Comparison of ENCODE assay signal across 19 cellular contexts in genomic region chr11:7968686-7969085, GRCh38. TPM values are rescaled to one million over a fixed set of nuclear protein-coding genes. Genes with fewer than 3 reads are reported as not detected.
DNase-seq lines count a peak whose midpoint lies in the region; ATAC-seq, FAIRE-seq and TF ChIP-seq lines count a peak whose summit lies in the region.
"Had no signal": no experiment of that assay in that cellular context is flagged by ENCODE, and none has a peak within 500 bp of the region (broad histone marks: within the 10 kb centered on the region; RNA-seq: fewer than 3 reads in every experiment).

No MANE protein-coding gene starts in this region.

- no peak for FAIRE-seq in HTR-8/SVneo (lab: Jason Lieb, UNC)

- H2BK12ac ChIP-seq in H9 (ENCODE audit: insufficient read length, low read depth, low read length): no peak overlapping the region

- CTCF ChIA-PET in WTC11 (lab: Charles Lee): interaction anchor here (0.6 to 1.9 kb wide), 3 partner anchors 18 to 62 kb away, joined by 3 to 10 read pairs (median 7); partner anchors contain the start of gene EIF3F

- no peak overlapping the region for H2BK5ac ChIP-seq in H9 (ENCODE audit: insufficient read length, low read length)

- no CpG with 5 or more reads among the region's 2 CpGs for WGBS in H9 (ENCODE audit: extremely low coverage, insufficient read length, low lambda C conversion rate)
- WGBS in smooth muscle cell (ENCODE audit: low lambda C conversion rate): 27% methylated on average over 2 of the region's 2 CpGs

- H3K4me3 Mint-ChIP-seq in H9 (no peak overlapping the region), WTC11 (peak overlapping the region; percentile 46)
- H3K4me3 Mint-ChIP-seq: CD14-positive monocyte had no signal

- DNase-seq in H9 (no peak), WTC11 (ENCODE audit: low spot score) (no peak), fibroblast of the aortic adventitia (ENCODE audit: low read depth) (peak; percentile 50), smooth muscle cell (lab: John Stamatoyannopoulos, UW; ENCODE audit: unreplicated experiment) (no peak), HTR-8/SVneo (ENCODE audit: insufficient read length, low spot score) (no peak), G401 (ENCODE audit: low spot score) (no peak)
- no peak for DNase-seq in activated naive CD4-positive, alpha-beta T cell treated with Interleukin-2 at 50 U/mL for 16 hours
- DNase-seq: AML-193, DMS 273 treated with DMSO at 0.1 percent for 48 hours, KBM-7, NCI-H1417 treated with DMSO at 0.1 percent for 48 hours, NCI-H2029 treated with DMSO at 0.1 percent for 48 hours, NCI-H510A, NCI-H774, PC-3 had no signal

- no peaks in the 10 kb centered on the region for H3K79me1 ChIP-seq in H9 (ENCODE audit: insufficient read depth, low read depth, low read length, poor library complexity, severe bottlenecking)

- H3K79me2 ChIP-seq in H9 (ENCODE audit: insufficient read depth, low read length): no peaks in the 10 kb centered on the region
- H3K79me2 ChIP-seq in smooth muscle cell (ENCODE audit: low read depth): no peaks in the 10 kb centered on the region

- no peak overlapping the region for H3K4ac ChIP-seq in H9 (ENCODE audit: low read depth, low read length)

- H3K4me3 ChIP-seq in fibroblast of the aortic adventitia (ENCODE audit: low read depth, low read length) (no peak overlapping the region), smooth muscle cell (no peak overlapping the region)
- H3K4me3 ChIP-seq: HAP-1 had no signal

- no peak for TF ChIP-seq CTCF in H9 (conservative IDR thresholded peaks at IDR 0.05)
- no peak for TF ChIP-seq CTCF in WTC11 (IDR thresholded peaks at IDR 0.05)
- TF ChIP-seq CTCF in fibroblast of the aortic adventitia (IDR thresholded peaks at IDR 0.05; ENCODE audit: insufficient read depth, low read length): no peak
- no peak for TF ChIP-seq CTCF in smooth muscle cell (IDR thresholded peaks at IDR 0.05; ENCODE audit: borderline replicate concordance, insufficient read depth, poor library complexity, severe bottlenecking)

- no peaks in the 10 kb centered on the region for H3K27me3 ChIP-seq in H9 (ENCODE audit: insufficient read depth, low read length)
- no peaks in the 10 kb centered on the region for H3K27me3 ChIP-seq in smooth muscle cell (ENCODE audit: low read depth)

- ATAC-seq in WTC11 (no peak), GM21619 (IDR thresholded peaks at IDR 0.05; ENCODE audit: unreplicated experiment) (no peak)
- ATAC-seq: PC-3 had no signal

- H3T11ph ChIP-seq in H9 (ENCODE audit: low read length): no peak overlapping the region

- H3K14ac ChIP-seq in H9 (ENCODE audit: insufficient read depth, low read length): no peak overlapping the region

- H3K4me2 ChIP-seq in H9 (ENCODE audit: insufficient read depth, insufficient read length, low read length) (peak overlapping the region; percentile 28), smooth muscle cell (no peak overlapping the region)

- in situ Hi-C loops in G401 (cut with HindIII; ENCODE audit: low sequenced_read_pairs): no loop called here

- H3K23me2 ChIP-seq in H9 (ENCODE audit: insufficient read length, low read depth, low read length, poor library complexity, severe bottlenecking): no peaks in the 10 kb centered on the region

- H2BK15ac ChIP-seq in H9 (ENCODE audit: low read depth, low read length): no peak overlapping the region

- H3K9me3 ChIP-seq in H9 (ENCODE audit: control insufficient read depth, low read depth, low read length): no peaks in the 10 kb centered on the region
- H3K9me3 ChIP-seq in smooth muscle cell (replicated peaks; ENCODE audit: low read depth): no peaks in the 10 kb centered on the region
- H3K9me3 ChIP-seq: HAP-1 had no signal

- H2AFZ ChIP-seq in H9 (ENCODE audit: low read length): no peak overlapping the region
- peak overlapping the region; percentile 29 for H2AFZ ChIP-seq in smooth muscle cell (ENCODE audit: low read depth)

- no peaks in the 10 kb centered on the region for H3K36me3 ChIP-seq in smooth muscle cell (ENCODE audit: low read depth)
- H3K36me3 ChIP-seq: HAP-1 had no signal

- H4K20me1 ChIP-seq in H9 (ENCODE audit: control insufficient read depth, insufficient read depth, insufficient read length): no peaks in the 10 kb centered on the region
- no peaks in the 10 kb centered on the region for H4K20me1 ChIP-seq in smooth muscle cell (ENCODE audit: low read depth)

- peaks cover 2% of the 10 kb centered on the region; the same call in 1 of the 2 replicates for H3K4me1 ChIP-seq in H9 (ENCODE audit: insufficient read depth, low read length)
- no peaks in the 10 kb centered on the region for H3K4me1 ChIP-seq in smooth muscle cell (ENCODE audit: low read depth)
- H3K4me1 ChIP-seq: HAP-1 had no signal

- H3K27ac ChIP-seq in H9 (ENCODE audit: insufficient read length, low read depth, low read length): no peak overlapping the region
- H3K27ac ChIP-seq in smooth muscle cell (ENCODE audit: low read depth): peak overlapping the region; percentile 19
- H3K27ac ChIP-seq: HL-60 had no signal

- H3K27me3 Mint-ChIP-seq in H9 (ENCODE audit: low read depth) (no peaks in the 10 kb centered on the region), WTC11 (ENCODE audit: low read depth) (no peaks in the 10 kb centered on the region; the same call in 1 of the 2 replicates)

- H3K36me3 Mint-ChIP-seq in H9 (ENCODE audit: insufficient read depth in 1 of 3, low read depth in 3 of 3) (no peaks in the 10 kb centered on the region), WTC11 (peaks cover 6% of the 10 kb centered on the region)
- H3K36me3 Mint-ChIP-seq: CD14-positive monocyte had no signal

- H3K9me3 Mint-ChIP-seq in H9 (no peaks in the 10 kb centered on the region), WTC11 (peaks cover 12% of the 10 kb centered on the region)
- H3K9me3 Mint-ChIP-seq: CD14-positive monocyte had no signal

- POLR2A ChIA-PET in WTC11 (lab: Charles Lee): interaction anchor here (0.7 kb wide), 2 partner anchors 18 to 32 kb away, joined by 3 to 4 read pairs; partner anchors contain the start of gene EIF3F

- H2BK120ac ChIP-seq in H9 (ENCODE audit: low read depth, low read length, poor library complexity, severe bottlenecking): no peak overlapping the region

- H3K56ac ChIP-seq in H9 (ENCODE audit: insufficient read length, low read depth, low read length): no peak overlapping the region

- no peak overlapping the region for H4K8ac ChIP-seq in H9 (replicated peaks; ENCODE audit: insufficient read length, low read depth, low read length)

- peaks cover 38 to 51% of the 10 kb centered on the region in 2 experiments for H3K4me1 Mint-ChIP-seq in H9
- H3K4me1 Mint-ChIP-seq in WTC11: peaks cover 46% of the 10 kb centered on the region
- H3K4me1 Mint-ChIP-seq: CD14-positive monocyte had no signal

- H2BK20ac ChIP-seq in H9 (ENCODE audit: low read depth, low read length, poor library complexity, severe bottlenecking): no peak overlapping the region

- no peak overlapping the region for H3K23ac ChIP-seq in H9 (ENCODE audit: insufficient read length, low read depth, low read length)

- H4K91ac ChIP-seq in H9 (ENCODE audit: insufficient read length, low read depth, low read length): no peak overlapping the region

- H4K5ac ChIP-seq in H9 (ENCODE audit: insufficient read length, low read depth, low read length): no peak overlapping the region

- H3K9ac ChIP-seq in H9 (ENCODE audit: extremely low read depth, insufficient read length, low read length) (no peak overlapping the region), smooth muscle cell (ENCODE audit: low read depth) (no peak overlapping the region)

- no peak overlapping the region for H2AK5ac ChIP-seq in H9 (ENCODE audit: insufficient read length, low read length)

- no peak overlapping the region for H3K18ac ChIP-seq in H9 (ENCODE audit: insufficient read length, low read depth, low read length)

- H3K27ac Mint-ChIP-seq in H9 (no peak overlapping the region; a peak in 1 of 7 replicates), WTC11 (no peak overlapping the region)
- H3K27ac Mint-ChIP-seq: CD14-positive monocyte had no signal

- H3F3A ChIP-seq in smooth muscle cell (ENCODE audit: low read depth): no peaks in the 10 kb centered on the region

TF ChIP-seq in WTC11, 78 proteins besides CTCF, POLR2A, EP300 and RAD21 (continues in another document):
- no peak for TF ChIP-seq SMAD3 (CRISPR knock-in tag; IDR thresholded peaks at IDR 0.05; ENCODE audit: borderline replicate concordance)
- no peak for TF ChIP-seq ZNF396 (CRISPR knock-in tag; IDR thresholded peaks at IDR 0.05; ENCODE audit: borderline replicate concordance)
- TF ChIP-seq ZNF263 (CRISPR knock-in tag; IDR thresholded peaks at IDR 0.05; ENCODE audit: low read depth): no peak
- no peak for TF ChIP-seq ETV6 (CRISPR knock-in tag; IDR thresholded peaks at IDR 0.05)
- TF ChIP-seq ERG (CRISPR knock-in tag; IDR thresholded peaks at IDR 0.05): no peak

RNA-seq across cellular contexts. Expression of gene NLRP10, which starts 3.4 kb away (rescaled TPM):
- total RNA-seq in H9 (2021) (not detected in 2 replicates), WTC11 (2021) (0.16 to 0.77 TPM (median 0.44 TPM) in 3 replicates), fibroblast of the aortic adventitia (ENCODE audit: low replicate concordance) (1.7 and 6.8 TPM in 2 replicates), smooth muscle cell (0.13 and 0.81 TPM in 2 replicates)
- 0.59 TPM in 1 of 2 replicates, not detected in the other for polyA plus RNA-seq in smooth muscle cell
- total RNA-seq in G401 (2014; rRNA removed; shearing (Covaris generic)): not detected in 2 replicates
- polyA plus RNA-seq: CD14-positive monocyte had no signal

RNA-seq across cellular contexts. Expression of gene EIF3F, which starts 18.5 kb away (rescaled TPM):
- total RNA-seq in H9 (2021) (346 and 348 TPM in 2 replicates), WTC11 (2021) (356 to 379 TPM (median 378 TPM) in 3 replicates), fibroblast of the aortic adventitia (ENCODE audit: low replicate concordance) (196 and 334 TPM in 2 replicates), smooth muscle cell (169 and 199 TPM in 2 replicates)
- polyA plus RNA-seq in smooth muscle cell: 148 and 158 TPM in 2 replicates
- 1,056 and 1,145 TPM in 2 replicates for total RNA-seq in G401 (2014; rRNA removed; shearing (Covaris generic))

RNA-seq across cellular contexts. Expression of gene OR10A3, which starts 27.2 kb away (rescaled TPM):
- total RNA-seq in H9 (2021) (not detected in 2 replicates), WTC11 (2021) (not detected in 3 replicates), fibroblast of the aortic adventitia (ENCODE audit: low replicate concordance) (0.09 TPM in 1 of 2 replicates, not detected in the other), smooth muscle cell (not detected in 2 replicates)
- polyA plus RNA-seq in smooth muscle cell: not detected in 2 replicates
- total RNA-seq in G401 (2014; rRNA removed; shearing (Covaris generic)): not detected in 2 replicates
- total RNA-seq: PC-3 had no signal
- polyA plus RNA-seq: CD14-positive monocyte had no signal

RNA-seq across cellular contexts. Expression of gene OR10A6, which starts 37.6 kb away (rescaled TPM):
- total RNA-seq in H9 (2021) (not detected in 2 replicates), WTC11 (2021) (not detected in 3 replicates), fibroblast of the aortic adventitia (ENCODE audit: low replicate concordance) (0.18 TPM in 1 of 2 replicates, not detected in the other), smooth muscle cell (0.31 TPM in 1 of 2 replicates, not detected in the other)
- polyA plus RNA-seq in smooth muscle cell: not detected in 2 replicates
- total RNA-seq in G401 (2014; rRNA removed; shearing (Covaris generic)): not detected in 2 replicates
- total RNA-seq: PC-3 had no signal
- polyA plus RNA-seq: CD14-positive monocyte had no signal
